26 cellular contexts compared by ENCODE assay signal in genomic region chr10:37960738-37961137, GRCh38.
"Had no signal": no experiment of that assay in that cellular context is flagged by ENCODE, and none has a peak within 500 bp of the region (broad histone marks: within the 10 kb centered on the region; RNA-seq: fewer than 3 reads in every experiment).

No MANE protein-coding gene starts in this region.

- DNase-seq: colonic mucosa; effector CD8-positive, alpha-beta T cell; endodermal cell; hypothalamus; immature natural killer cell; left ventricle myocardium superior; lower lobe of right lung; mucosa of descending colon; naive B cell; pancreas; right lobe of liver; small intestine; stimulated activated CD4-positive, alpha-beta T cell treated with anti-CD3 and anti-CD28 coated beads, Interleukin-12 subunit alpha, Interleukin-12 subunit beta, amount 100 ng/mL, for 4 hours; stimulated activated CD4-positive, alpha-beta T cell treated with anti-CD3 and anti-CD28 coated beads, Interleukin-1b, Interleukin-23, amount 100 ng/mL, for 48 hours; stimulated activated CD4-positive, alpha-beta T cell treated with anti-CD3 and anti-CD28 coated beads, Interleukin-4, amount 100 ng/mL, for 1 hour; stimulated activated naive CD4-positive, alpha-beta T cell treated with Interleukin-2 at 50 U/mL for 16 hours; stomach; thyroid gland had no signal

- H3K27me3 ChIP-seq: colonic mucosa, neutrophil, pancreas, right lobe of liver, stomach, thyroid gland, vagina had no signal

- H3K27me3 Mint-ChIP-seq: dendritic cell treated with granulocyte-macrophage colony-stimulating factor and Interleukin-4, amounts not matched to agents 40 ng/mL and 50 ng/mL, for 4 days; naive B cell; natural killer cell treated with Interleukin-12 subunit alpha and Interleukin-12 subunit beta and Interleukin-15 and Interleukin-18, amount 100 ng/mL, for 72 hours had no signal

- H3K27ac ChIP-seq: colonic mucosa, epithelial cell of prostate, lower lobe of right lung, neutrophil, pancreas, right lobe of liver, stomach, thyroid gland, vagina had no signal

- H3K4me1 Mint-ChIP-seq: endodermal cell; naive B cell; neural crest cell; stimulated activated effector memory CD8-positive, alpha-beta T cell treated with anti-CD3 and anti-CD28 coated beads, Interleukin-12 subunit alpha, Interleukin-12 subunit beta, amount 100 ng/mL, for 72 hours had no signal

- H3K27ac Mint-ChIP-seq: dendritic cell treated with granulocyte-macrophage colony-stimulating factor and Interleukin-4, amounts not matched to agents 40 ng/mL and 50 ng/mL, for 4 days; endodermal cell; natural killer cell treated with Interleukin-12 subunit alpha and Interleukin-12 subunit beta and Interleukin-15 and Interleukin-18, amount 100 ng/mL, for 72 hours; stimulated activated effector memory CD8-positive, alpha-beta T cell treated with anti-CD3 and anti-CD28 coated beads, Interleukin-12 subunit alpha, Interleukin-12 subunit beta, amount 100 ng/mL, for 72 hours had no signal

- H3K36me3 ChIP-seq: colonic mucosa had no signal

- H3K4me1 ChIP-seq: colonic mucosa, lower lobe of right lung, pancreas, right lobe of liver, stomach, thyroid gland, vagina had no signal

- ATAC-seq: esophagus mucosa; left ventricle myocardium superior; lower lobe of right lung; mucosa of descending colon; natural killer cell treated with Interleukin-12 subunit alpha and Interleukin-12 subunit beta and Interleukin-15 and Interleukin-18, amount 100 ng/mL, for 72 hours; pancreas; right lobe of liver; stimulated activated effector memory CD8-positive, alpha-beta T cell treated with anti-CD3 and anti-CD28 coated beads, Interleukin-12 subunit alpha, Interleukin-12 subunit beta, amount 100 ng/mL, for 72 hours had no signal

- H3K4me3 ChIP-seq: colonic mucosa, lower lobe of right lung, mucosa of descending colon, pancreas, right lobe of liver, stomach, thyroid gland, vagina had no signal

- H3K4me3 Mint-ChIP-seq: dendritic cell treated with granulocyte-macrophage colony-stimulating factor and Interleukin-4, amounts not matched to agents 40 ng/mL and 50 ng/mL, for 4 days; endodermal cell; immature natural killer cell; naive B cell; natural killer cell treated with Interleukin-12 subunit alpha and Interleukin-12 subunit beta and Interleukin-15 and Interleukin-18, amount 100 ng/mL, for 72 hours; neural crest cell; stimulated activated effector memory CD8-positive, alpha-beta T cell treated with anti-CD3 and anti-CD28 coated beads, Interleukin-12 subunit alpha, Interleukin-12 subunit beta, amount 100 ng/mL, for 72 hours had no signal

- H3K9me3 ChIP-seq: colonic mucosa, neutrophil, pancreas, thyroid gland, vagina had no signal
